Comparison of ENCODE assay signal across 36 cellular contexts in genomic region chr20:54469952-54470351, GRCh38. TPM values are rescaled to one million over a fixed set of nuclear protein-coding genes. Genes with fewer than 3 reads are reported as not detected.
"Had no signal": no experiment of that assay in that cellular context is flagged by ENCODE, and none has a peak within 500 bp of the region (broad histone marks: within the 10 kb centered on the region; RNA-seq: fewer than 3 reads in every experiment).

No MANE protein-coding gene starts in this region.

- H3K4me3 ChIP-seq: adrenal gland, body of pancreas, esophagus muscularis mucosa, left lung, thyroid gland, upper lobe of left lung, vagina had no signal

- H3K27ac Mint-ChIP-seq: activated CD4-positive, alpha-beta memory T cell treated with anti-CD3 and anti-CD28 coated beads for 36 hours; activated naive CD4-positive, alpha-beta T cell treated with anti-CD3 and anti-CD28 coated beads for 36 hours; activated naive CD8-positive, alpha-beta T cell treated with anti-CD3 and anti-CD28 coated beads for 36 hours; activated T-helper 1 cell treated with anti-CD3 and anti-CD28 coated beads, Interleukin-12 subunit alpha, Interleukin-12 subunit beta, Interleukin-2, Interleukin-4 antibody, amounts not matched to agents 30 ng/mL and 10 ng/mL and 1 ng/mL, durations not matched to agents 14 hours and 24 hours and 36 hours; naive thymus-derived CD8-positive, alpha-beta T cell; stimulated activated memory B cell treated with anti-CD40 and anti-IgM and Interleukin-4, amounts not matched to agents 10 μg/mL and 1 μg/mL and 100 μg/mL, for 72 hours; stimulated activated naive CD8-positive, alpha-beta T cell treated with anti-CD3 and anti-CD28 coated beads, Interleukin-15, amount 100 ng/mL, for 72 hours; T-helper 1 cell treated with Interleukin-12 subunit alpha and Interleukin-12 subunit beta and Interleukin-4 antibody, amounts not matched to agents 30 μg/mL and 1 μg/mL, for 36 hours had no signal

- H3K27me3 ChIP-seq: adrenal gland, body of pancreas, esophagus muscularis mucosa, thyroid gland, vagina had no signal

- ATAC-seq: body of pancreas; foreskin keratinocyte; left lung; naive thymus-derived CD8-positive, alpha-beta T cell; sciatic nerve; stimulated activated memory B cell treated with anti-CD40 and anti-IgM and Interleukin-4, amounts not matched to agents 10 μg/mL and 1 μg/mL and 100 μg/mL, for 72 hours; stimulated activated naive CD8-positive, alpha-beta T cell treated with anti-CD3 and anti-CD28 coated beads, Interleukin-15, amount 100 ng/mL, for 72 hours had no signal

- H3K9me3 ChIP-seq: adrenal gland, body of pancreas, esophagus muscularis mucosa, left lung, thyroid gland, upper lobe of left lung, vagina had no signal

- H3K36me3 Mint-ChIP-seq: activated CD4-positive, alpha-beta memory T cell treated with anti-CD3 and anti-CD28 coated beads for 36 hours; activated naive CD8-positive, alpha-beta T cell treated with anti-CD3 and anti-CD28 coated beads for 36 hours; stimulated activated memory B cell treated with anti-CD40 and anti-IgM and Interleukin-4, amounts not matched to agents 10 μg/mL and 1 μg/mL and 100 μg/mL, for 72 hours had no signal

- DNase-seq: activated CD4-positive, alpha-beta memory T cell treated with anti-CD3 and anti-CD28 coated beads for 36 hours; activated CD4-positive, alpha-beta T cell treated with anti-CD3 and anti-CD28 coated beads for 48 hours; activated CD8-positive, alpha-beta memory T cell treated with anti-CD3 and anti-CD28 coated beads, Interleukin-2, amount 50 U/mL, for 4 hours; activated effector memory CD4-positive, alpha-beta T cell treated with anti-CD3 and anti-CD28 coated beads, Interleukin-2, amount 50 U/mL, for 16 hours; activated naive CD4-positive, alpha-beta T cell treated with anti-CD3 and anti-CD28 coated beads for 36 hours; activated naive CD8-positive, alpha-beta T cell treated with anti-CD3 and anti-CD28 coated beads for 36 hours; activated T-cell treated with anti-CD3 and anti-CD28 coated beads, Interleukin-2, amount 50 U/mL, for 1 hour; adrenal gland; aorta; body of pancreas; dermis blood vessel endothelial cell; effector CD4-positive, alpha-beta T cell; foreskin keratinocyte; kidney glomerular epithelial cell; left lung; midbrain; naive thymus-derived CD8-positive, alpha-beta T cell; occipital lobe; small intestine; stimulated activated CD4-positive, alpha-beta T cell treated with anti-CD3 and anti-CD28 coated beads, Interleukin-1b, Interleukin-23, amount 100 ng/mL, for 48 hours; stimulated activated CD4-positive, alpha-beta T cell treated with anti-CD3 and anti-CD28 coated beads, Interleukin-4, amount 100 ng/mL, for 4 hours; stimulated activated CD8-positive, alpha-beta memory T cell treated with anti-CD3 and anti-CD28 coated beads, Interleukin-4, amount 100 ng/mL, for 48 hours; stimulated activated naive CD8-positive, alpha-beta T cell treated with anti-CD3 and anti-CD28 coated beads, Interleukin-15, amount 100 ng/mL, for 72 hours; SW 1271; T-helper 9 cell; thyroid gland had no signal

- H3K4me1 ChIP-seq: adrenal gland, body of pancreas, foreskin keratinocyte, left lung, parathyroid adenoma, thyroid gland, vagina had no signal

- H3K4me1 Mint-ChIP-seq: stimulated activated memory B cell treated with anti-CD40 and anti-IgM and Interleukin-4, amounts not matched to agents 10 μg/mL and 1 μg/mL and 100 μg/mL, for 72 hours; stimulated activated naive CD8-positive, alpha-beta T cell treated with anti-CD3 and anti-CD28 coated beads, Interleukin-15, amount 100 ng/mL, for 72 hours had no signal

- H3K27ac ChIP-seq: adrenal gland, body of pancreas, esophagus muscularis mucosa, foreskin keratinocyte, left lung, parathyroid adenoma, thyroid gland, upper lobe of left lung, vagina, VCaP had no signal

- H3K4me3 Mint-ChIP-seq: activated CD4-positive, alpha-beta memory T cell treated with anti-CD3 and anti-CD28 coated beads for 36 hours; activated naive CD4-positive, alpha-beta T cell treated with anti-CD3 and anti-CD28 coated beads for 36 hours; activated naive CD8-positive, alpha-beta T cell treated with anti-CD3 and anti-CD28 coated beads for 36 hours; activated T-helper 1 cell treated with anti-CD3 and anti-CD28 coated beads, Interleukin-12 subunit alpha, Interleukin-12 subunit beta, Interleukin-2, Interleukin-4 antibody, amounts not matched to agents 30 ng/mL and 10 ng/mL and 1 ng/mL, durations not matched to agents 14 hours and 24 hours and 36 hours; naive thymus-derived CD8-positive, alpha-beta T cell; neural crest cell; stimulated activated memory B cell treated with anti-CD40 and anti-IgM and Interleukin-4, amounts not matched to agents 10 μg/mL and 1 μg/mL and 100 μg/mL, for 72 hours; stimulated activated naive CD8-positive, alpha-beta T cell treated with anti-CD3 and anti-CD28 coated beads, Interleukin-15, amount 100 ng/mL, for 72 hours; T-helper 1 cell treated with Interleukin-12 subunit alpha and Interleukin-12 subunit beta and Interleukin-4 antibody, amounts not matched to agents 30 μg/mL and 1 μg/mL, for 36 hours had no signal

- H3K9me3 Mint-ChIP-seq: activated CD4-positive, alpha-beta memory T cell treated with anti-CD3 and anti-CD28 coated beads for 36 hours; activated T-helper 1 cell treated with anti-CD3 and anti-CD28 coated beads, Interleukin-12 subunit alpha, Interleukin-12 subunit beta, Interleukin-2, Interleukin-4 antibody, amounts not matched to agents 30 ng/mL and 10 ng/mL and 1 ng/mL, durations not matched to agents 14 hours and 24 hours and 36 hours; neural crest cell had no signal

- H3K36me3 ChIP-seq: adrenal gland, esophagus muscularis mucosa, left lung, thyroid gland, upper lobe of left lung, vagina had no signal

RNA-seq across cellular contexts. Expression of gene DOK5, which starts 5.4 kb away (rescaled TPM):
- total RNA-seq: foreskin keratinocyte; naive thymus-derived CD8-positive, alpha-beta T cell had no signal
- polyA plus RNA-seq: foreskin keratinocyte; naive thymus-derived CD8-positive, alpha-beta T cell had no signal
